Comparison of ENCODE assay signal across 21 cellular contexts in genomic region chr6:142455957-142456589, GRCh38.
"Had no signal": no experiment of that assay in that cellular context is flagged by ENCODE, and none has a peak within 500 bp of the region (broad histone marks: within the 10 kb centered on the region; RNA-seq: fewer than 3 reads in every experiment).

No MANE protein-coding gene starts in this region.

- H3K9ac ChIP-seq: parathyroid adenoma had no signal

- H3K4me3 ChIP-seq: colonic mucosa, esophagus squamous epithelium, lung, right atrium auricular region, testis, tibial artery had no signal

- H3K4me1 ChIP-seq: colonic mucosa, esophagus squamous epithelium, parathyroid adenoma, right atrium auricular region, testis, tibial artery had no signal

- H3K36me3 ChIP-seq: colonic mucosa, neutrophil, right atrium auricular region, tibial artery had no signal

- H3K27me3 ChIP-seq: colonic mucosa, esophagus squamous epithelium, neutrophil, right atrium auricular region, testis, tibial artery had no signal

- H3K79me2 ChIP-seq: parathyroid adenoma had no signal

- H3K9me3 ChIP-seq: colonic mucosa, esophagus squamous epithelium, neutrophil, right atrium auricular region, testis, tibial artery had no signal

- H2AFZ ChIP-seq: parathyroid adenoma had no signal

- DNase-seq: colonic mucosa; effector CD8-positive, alpha-beta T cell; endodermal cell; erythroblast; esophagus squamous epithelium; hypothalamus; immature natural killer cell; islet precursor cell; kidney glomerular epithelial cell; left colon; natural killer cell; stimulated activated CD4-positive, alpha-beta T cell treated with anti-CD3 and anti-CD28 coated beads, Interleukin-2, amount 100 ng/mL, for 24 hours; stimulated activated CD4-positive, alpha-beta T cell treated with anti-CD3 and anti-CD28 coated beads, Interleukin-4, amount 100 ng/mL, for 24 hours; stimulated activated naive CD8-positive, alpha-beta T cell treated with anti-CD3 and anti-CD28 coated beads, Interleukin-15, Interleukin-2, amounts not matched to agents 100 U/mL and 50 U/mL, for 24 hours; substantia nigra; testis; tibial artery had no signal

- H3K27ac ChIP-seq: colonic mucosa, esophagus squamous epithelium, neutrophil, parathyroid adenoma, right atrium auricular region, testis, tibial artery had no signal
